ENCODE assay signal across 9 cellular contexts in genomic region chr10:61942997-61943457, GRCh38. TPM values are rescaled to one million over a fixed set of nuclear protein-coding genes. Genes with fewer than 3 reads are reported as not detected.
DNase-seq lines count a peak whose midpoint lies in the region; ATAC-seq and TF ChIP-seq lines count a peak whose summit lies in the region.
"Had no signal": no experiment of that assay in that cellular context is flagged by ENCODE, and none has a peak within 500 bp of the region (broad histone marks: within the 10 kb centered on the region; RNA-seq: fewer than 3 reads in every experiment).

No MANE protein-coding gene starts in this region.

- intact Hi-C loops in right cardiac atrium (cut with DNase I): no loop called here

- H3K27ac Mint-ChIP-seq in activated naive CD8-positive, alpha-beta T cell treated with anti-CD3 and anti-CD28 coated beads for 36 hours: peak overlapping the region; percentile 98

- H3K4me1 ChIP-seq in HEK293 (ENCODE audit: control insufficient read depth, insufficient read depth, low read length) (peaks cover 21% of the 10 kb centered on the region), right cardiac atrium (ENCODE audit: control insufficient read depth, insufficient read depth, low read length) (no peaks in the 10 kb centered on the region)

- no peak for TF ChIP-seq CTCF in HEK293 (tag by site-specific recombination; IDR thresholded peaks at IDR 0.05)

- H3K9me3 ChIP-seq in HEK293 (ENCODE audit: control insufficient read depth, insufficient read depth, low read depth, low read length): no peaks in the 10 kb centered on the region
- H3K9me3 ChIP-seq in right cardiac atrium (ENCODE audit: control insufficient read depth, low read length): no peaks in the 10 kb centered on the region
- H3K9me3 ChIP-seq: HAP-1 had no signal

- no peaks in the 10 kb centered on the region for H3K27me3 Mint-ChIP-seq in activated naive CD8-positive, alpha-beta T cell treated with anti-CD3 and anti-CD28 coated beads for 36 hours

- no peak for DNase-seq in activated naive CD8-positive, alpha-beta T cell treated with anti-CD3 and anti-CD28 coated beads for 36 hours
- no peak for DNase-seq in right cardiac atrium
- no peak for DNase-seq in substantia nigra (lab: John Stamatoyannopoulos, UW)
- no peak for DNase-seq in iPS-NIHi11 (ENCODE audit: low spot score)
- DNase-seq in activated CD4-positive, alpha-beta T cell treated with anti-CD3 and anti-CD28 coated beads, Interleukin-2, amount 50 U/mL, for 4 hours: no peak

- peaks cover 67% of the 10 kb centered on the region for H3K36me3 Mint-ChIP-seq in activated naive CD8-positive, alpha-beta T cell treated with anti-CD3 and anti-CD28 coated beads for 36 hours

- peaks cover 73% of the 10 kb centered on the region for H3K4me1 Mint-ChIP-seq in activated naive CD8-positive, alpha-beta T cell treated with anti-CD3 and anti-CD28 coated beads for 36 hours

- H3K4me3 ChIP-seq in HEK293 (ENCODE audit: low read depth, low read length) (no peak overlapping the region), right cardiac atrium (ENCODE audit: low read length) (peak overlapping the region; percentile 48)
- H3K4me3 ChIP-seq: HAP-1 had no signal

- CTCF ChIA-PET in HEK293 (lab: Yijun Ruan, JAX): interaction anchor here (0.5 to 1.9 kb wide), 3 partner anchors 73 to 192 kb away, joined by 4 to 5 read pairs (median 4); no protein-coding TSS in a partner anchor

- ATAC-seq in right cardiac atrium (peak; percentile 36 to 51), HG03025 (IDR thresholded peaks at IDR 0.05; ENCODE audit: low FRiP score, unreplicated experiment) (no peak), GM18873 (IDR thresholded peaks at IDR 0.05; ENCODE audit: low FRiP score, unreplicated experiment) (no peak)

- H3K27ac ChIP-seq in HEK293 (ENCODE audit: extremely low read depth, low read depth, low read length) (peak overlapping the region; percentile 55; the same call in 1 of the 2 replicates), right cardiac atrium (ENCODE audit: low read length) (no peak overlapping the region), substantia nigra (ENCODE audit: low read depth, low read length, poor library complexity, severe bottlenecking) (peak overlapping the region; percentile 51)

- peak overlapping the region; percentile 54 for H3K4me3 Mint-ChIP-seq in activated naive CD8-positive, alpha-beta T cell treated with anti-CD3 and anti-CD28 coated beads for 36 hours

- POLR2A ChIA-PET in HEK293 (lab: Yijun Ruan, JAX): interaction anchor here (0.7 kb wide), 1 partner anchor 792 kb away, joined by 5 read pairs; no protein-coding TSS in a partner anchor

- 36% methylated on average over 1 of the region's 1 CpG for WGBS in right cardiac atrium

- peaks cover 7% of the 10 kb centered on the region for H3K9me3 Mint-ChIP-seq in activated naive CD8-positive, alpha-beta T cell treated with anti-CD3 and anti-CD28 coated beads for 36 hours

- H3K27me3 ChIP-seq in right cardiac atrium (ENCODE audit: control insufficient read depth, insufficient read depth): no peaks in the 10 kb centered on the region

- peaks cover 8 to 19% of the 10 kb centered on the region in 2 experiments for H3K36me3 ChIP-seq in HEK293 (ENCODE audit: control insufficient read depth in 2 of 2, insufficient read depth in 1 of 2, low read length in 2 of 2)

TF ChIP-seq in HEK293, 187 proteins besides CTCF, POLR2A, EP300 and RAD21 (continues in another document):
- no peak for TF ChIP-seq ZNF350 (tag by site-specific recombination; IDR thresholded peaks at IDR 0.05)
- 0 out of 2 replicates have a peak, but pooled peaks have one; percentile 20 for TF ChIP-seq ZNF843 (tag by site-specific recombination; IDR thresholded peaks at IDR 0.05)
- TF ChIP-seq ZNF223 (tag by site-specific recombination; IDR thresholded peaks at IDR 0.05): no peak
- TF ChIP-seq BCL11A (tag by site-specific recombination; IDR thresholded peaks at IDR 0.05; ENCODE audit: low read depth): no peak
- no peak for TF ChIP-seq ZNF174 (tag by site-specific recombination; IDR thresholded peaks at IDR 0.05)
- TF ChIP-seq BCL11B (tag by site-specific recombination; IDR thresholded peaks at IDR 0.05; ENCODE audit: low read depth): no peak
- no peak for TF ChIP-seq SP2 (tag by site-specific recombination; IDR thresholded peaks at IDR 0.05)
- TF ChIP-seq ZNF701 (tag by site-specific recombination; IDR thresholded peaks at IDR 0.05): no peak
- TF ChIP-seq INSM2 (tag by site-specific recombination; IDR thresholded peaks at IDR 0.05): no peak
- TF ChIP-seq KLF17 (tag by site-specific recombination; IDR thresholded peaks at IDR 0.05): no peak
- no peak for TF ChIP-seq ZNF341 (tag by site-specific recombination; IDR thresholded peaks at IDR 0.05; ENCODE audit: low read depth)
- no peak for TF ChIP-seq ZNF175 (tag by site-specific recombination; IDR thresholded peaks at IDR 0.05)
- TF ChIP-seq MZF1 (tag by site-specific recombination; IDR thresholded peaks at IDR 0.05; ENCODE audit: borderline replicate concordance): no peak
- TF ChIP-seq ZNF211 (tag by site-specific recombination; IDR thresholded peaks at IDR 0.05; ENCODE audit: low read depth): no peak
- peak; percentile 69 for TF ChIP-seq PRDM1 (tag by site-specific recombination; IDR thresholded peaks at IDR 0.05)
- no peak for TF ChIP-seq ZNF664 (tag by site-specific recombination; IDR thresholded peaks at IDR 0.05)
- TF ChIP-seq ZNF596 (tag by site-specific recombination; IDR thresholded peaks at IDR 0.05): 0 out of 2 replicates have a peak, but pooled peaks have one; percentile 15
- no peak for TF ChIP-seq ZNF707 (tag by site-specific recombination; IDR thresholded peaks at IDR 0.05)
- no peak for TF ChIP-seq ZNF830 (tag by site-specific recombination; IDR thresholded peaks at IDR 0.05; ENCODE audit: low read depth)
- TF ChIP-seq WT1 (tag by site-specific recombination; IDR thresholded peaks at IDR 0.05): 0 out of 2 replicates have a peak, but pooled peaks have one; percentile 14
- TF ChIP-seq ZSCAN18 (tag by site-specific recombination; IDR thresholded peaks at IDR 0.05): no peak
- TF ChIP-seq ZNF561 (tag by site-specific recombination; IDR thresholded peaks at IDR 0.05; ENCODE audit: borderline replicate concordance): no peak
- no peak for TF ChIP-seq ZNF24 (tag by site-specific recombination; IDR thresholded peaks at IDR 0.05)
- TF ChIP-seq ZNF133 (tag by site-specific recombination; IDR thresholded peaks at IDR 0.05): no peak
- TF ChIP-seq HIC1 (tag by site-specific recombination; IDR thresholded peaks at IDR 0.05): no peak

RNA-seq across cellular contexts. Expression of gene ARID5B, which starts 41.5 kb away (rescaled TPM):
- total RNA-seq in activated naive CD8-positive, alpha-beta T cell treated with anti-CD3 and anti-CD28 coated beads for 36 hours: 10 to 100 TPM; 16.5 to 17.1 TPM
- 10 to 100 TPM; 16.9 to 31.8 (median 20.1) TPM for total RNA-seq in right cardiac atrium
- polyA plus RNA-seq in right cardiac atrium: 13.7 TPM

Comparison
In these comparisons a context has a peak if more than half of its experiments do, and no peak if none do; other contexts are left out.
1. ATAC-seq: peak in right cardiac atrium (2 of 2); none in HG03025 (single experiment) and GM18873 (single experiment).